ENCODE assay signal across 19 cellular contexts in genomic region chr2:37786153-37786809, GRCh38.
A peak's percentile ranks its signal among the peaks of the same experiment; 100 is the strongest.
DNase-seq lines count a peak whose midpoint lies in the region; ATAC-seq, FAIRE-seq and TF ChIP-seq lines count a peak whose summit lies in the region.
"Had no signal": no experiment of that assay in that cellular context is flagged by ENCODE, and none has a peak within 500 bp of the region (broad histone marks: within the 10 kb centered on the region; RNA-seq: fewer than 3 reads in every experiment).

No MANE protein-coding gene starts in this region.

- no peaks in the 10 kb centered on the region for H3K27me3 ChIP-seq in colonic mucosa
- no peaks in the 10 kb centered on the region for H3K27me3 ChIP-seq in BE2C
- H3K27me3 ChIP-seq in heart left ventricle = no peaks in the 10 kb centered on the region
- H3K27me3 ChIP-seq: uterus had no signal

- H3K4me3 ChIP-seq in A549 = no peak overlapping the region
- no peak overlapping the region for H3K4me3 ChIP-seq in colonic mucosa
- H3K4me3 ChIP-seq in BE2C (ENCODE audit: low read depth, low read length) = no peak overlapping the region
- H3K4me3 ChIP-seq in heart left ventricle = no peak overlapping the region
- H3K4me3 ChIP-seq: GM12878, lower lobe of right lung, uterus had no signal

- no peak for FAIRE-seq in A549 (lab: Jason Lieb, UNC)
- FAIRE-seq: GM12878 had no signal

- H3K9me3 ChIP-seq in A549 (peaks cover 24% of the 10 kb centered on the region), colonic mucosa (no peaks in the 10 kb centered on the region), BE2C (no peaks in the 10 kb centered on the region; the same call in 1 of the 2 replicates), heart left ventricle (peaks cover 0 to 24% (median 10%) of the 10 kb centered on the region in 12 donors)

- TF ChIP-seq RAD21 in A549 (conservative IDR thresholded peaks at IDR 0.05 in 1 of 2, IDR thresholded peaks at IDR 0.05 in 1 of 2) = no peak

- CTCF ChIA-PET in A549 (lab: Yijun Ruan, JAX) = interaction anchor here (0.7 to 1.6 kb wide), 3 partner anchors 8 to 91 kb away, joined by 3 to 4 read pairs (median 3); no protein-coding TSS in a partner anchor

- TF ChIP-seq POLR2A in A549 (IDR thresholded peaks at IDR 0.05; ENCODE audit: low read length) (no peak), heart left ventricle (IDR thresholded peaks at IDR 0.05) (no peak)

- peaks cover 52% of the 10 kb centered on the region for H3K4me1 Mint-ChIP-seq in nephron
- H3K4me1 Mint-ChIP-seq: activated naive CD8-positive, alpha-beta T cell treated with anti-CD3 and anti-CD28 coated beads for 36 hours; CD4-positive, CD25-positive, alpha-beta regulatory T cell; WTC11 had no signal

- DNase-seq in A549 (ENCODE audit: low read depth in 1 of 2, low spot score in 1 of 2) (no peak), NCI-H2196 (lab: John Stamatoyannopoulos, UW; ENCODE audit: unreplicated experiment) (peak; percentile 65), colonic mucosa (no peak), BE2C (no peak), GM19240 (ENCODE audit: insufficient read length, low spot score) (no peak), heart left ventricle (no peak)
- DNase-seq: activated naive CD8-positive, alpha-beta T cell treated with anti-CD3 and anti-CD28 coated beads for 36 hours; CD4-positive, CD25-positive, alpha-beta regulatory T cell; erythroblast; foreskin melanocyte; hippocampal formation; T-helper 9 cell; uterus had no signal

- TF ChIP-seq CTCF in A549 (IDR thresholded peaks at IDR 0.05) (no peak), colonic mucosa (IDR thresholded peaks at IDR 0.05) (no peak), nephron (IDR thresholded peaks at IDR 0.05; ENCODE audit: unreplicated experiment in 3 of 3) (no peak), BE2C (IDR thresholded peaks at IDR 0.05; ENCODE audit: low read depth, low read length) (no peak), heart left ventricle (IDR thresholded peaks at IDR 0.05) (no peak)

- no peak for TF ChIP-seq EP300 in A549 (IDR thresholded peaks at IDR 0.05)

- peak overlapping the region; percentile 15; the same call in 2 of the 3 replicates for H3K4me2 ChIP-seq in A549
- H3K4me2 ChIP-seq: KMS-11 had no signal

- POLR2A ChIA-PET in A549 (lab: Yijun Ruan, JAX) = no interaction called here

- H3K9ac ChIP-seq in colonic mucosa (ENCODE audit: low read depth in 2 of 2, low read length in 2 of 2) = no peak overlapping the region
- H3K9ac ChIP-seq: KMS-11 had no signal

- H3K27me3 Mint-ChIP-seq in nephron (ENCODE audit: low read depth) = no peaks in the 10 kb centered on the region
- H3K27me3 Mint-ChIP-seq: activated naive CD8-positive, alpha-beta T cell treated with anti-CD3 and anti-CD28 coated beads for 36 hours had no signal

- H3K9me3 Mint-ChIP-seq in nephron = peaks cover 30% of the 10 kb centered on the region

- H3K27ac Mint-ChIP-seq in nephron = peak overlapping the region; percentile 27 to 74 (median 60)
- H3K27ac Mint-ChIP-seq: activated naive CD8-positive, alpha-beta T cell treated with anti-CD3 and anti-CD28 coated beads for 36 hours; CD4-positive, CD25-positive, alpha-beta regulatory T cell; WTC11 had no signal

- peak overlapping the region; percentile 8 to 49; a peak in 4 of 6 replicates for H3K27ac ChIP-seq in A549
- peak overlapping the region; percentile 66 for H3K27ac ChIP-seq in colonic mucosa
- H3K27ac ChIP-seq in heart left ventricle = no peak overlapping the region
- H3K27ac ChIP-seq: KMS-11, lower lobe of right lung, uterus had no signal

- WGBS in A549 (ENCODE audit: missing lambda C conversion rate) = 88% methylated on average over 2 of the region's 2 CpGs
- WGBS in heart left ventricle, 4 donors = 89 to 98% (median 93%) methylated on average over 2 of the region's 2 CpGs

- H3K4me3 Mint-ChIP-seq in nephron = no peak overlapping the region
- H3K4me3 Mint-ChIP-seq: activated naive CD8-positive, alpha-beta T cell treated with anti-CD3 and anti-CD28 coated beads for 36 hours; CD4-positive, CD25-positive, alpha-beta regulatory T cell; WTC11 had no signal

- H3K4me1 ChIP-seq in A549 (peaks cover 24% of the 10 kb centered on the region), colonic mucosa (no peaks in the 10 kb centered on the region), BE2C (peaks cover 29% of the 10 kb centered on the region), heart left ventricle (peaks cover 0 to 5% (median 0%) of the 10 kb centered on the region in 12 donors)
- H3K4me1 ChIP-seq: uterus had no signal

- peaks cover 9% of the 10 kb centered on the region for H3K36me3 Mint-ChIP-seq in nephron (ENCODE audit: low read depth)

- intact Hi-C loops in colonic mucosa (cut with DNase I) = no loop called here
- intact Hi-C loops in heart left ventricle (cut with DNase I) = no loop called here

- no peaks in the 10 kb centered on the region for H3K36me3 ChIP-seq in colonic mucosa
- H3K36me3 ChIP-seq in BE2C = no peaks in the 10 kb centered on the region
- H3K36me3 ChIP-seq in heart left ventricle = no peaks in the 10 kb centered on the region
- H3K36me3 ChIP-seq: lower lobe of right lung, uterus had no signal

- no peak; a peak in 1 of 6 replicates for ATAC-seq in A549
- no peak for ATAC-seq in HG02840 (IDR thresholded peaks at IDR 0.05; ENCODE audit: low FRiP score, unreplicated experiment)
- ATAC-seq in heart left ventricle = no peak
- ATAC-seq: GM12878, WTC11 had no signal

TF ChIP-seq in A549, 52 proteins besides CTCF, POLR2A, EP300 and RAD21:
- TF ChIP-seq EHF (CRISPR knock-in tag; IDR thresholded peaks at IDR 0.05) (no peak), MAZ (IDR thresholded peaks at IDR 0.05; ENCODE audit: borderline replicate concordance, low read depth, low read length) (no peak), FOSL2 (IDR thresholded peaks at IDR 0.05) (no peak), FOSL2 (CRISPR knock-in tag; IDR thresholded peaks at IDR 0.05) (peak; percentile 40; the same call in 1 of the 2 replicates), SREBF2 (IDR thresholded peaks at IDR 0.05) (no peak), ZSCAN20 (CRISPR knock-in tag; IDR thresholded peaks at IDR 0.05) (no peak), KDM5A (IDR thresholded peaks at IDR 0.05) (no peak)
- TF ChIP-seq, protein P1, sequence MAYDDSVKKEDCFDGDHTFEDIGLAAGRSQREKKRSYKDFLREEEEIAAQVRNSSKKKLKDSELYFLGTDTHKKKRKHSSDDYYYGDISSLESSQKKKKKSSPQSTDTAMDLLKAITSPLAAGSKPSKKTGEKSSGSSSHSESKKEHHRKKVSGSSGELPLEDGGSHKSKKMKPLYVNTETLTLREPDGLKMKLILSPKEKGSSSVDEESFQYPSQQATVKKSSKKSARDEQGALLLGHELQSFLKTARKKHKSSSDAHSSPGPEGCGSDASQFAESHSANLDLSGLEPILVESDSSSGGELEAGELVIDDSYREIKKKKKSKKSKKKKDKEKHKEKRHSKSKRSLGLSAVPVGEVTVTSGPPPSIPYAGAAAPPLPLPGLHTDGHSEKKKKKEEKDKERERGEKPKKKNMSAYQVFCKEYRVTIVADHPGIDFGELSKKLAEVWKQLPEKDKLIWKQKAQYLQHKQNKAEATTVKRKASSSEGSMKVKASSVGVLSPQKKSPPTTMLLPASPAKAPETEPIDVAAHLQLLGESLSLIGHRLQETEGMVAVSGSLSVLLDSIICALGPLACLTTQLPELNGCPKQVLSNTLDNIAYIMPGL (CRISPR knock-in tag; IDR thresholded peaks at IDR 0.05; ENCODE audit: borderline replicate concordance) = no peak

Comparison
In these comparisons a context has a peak if more than half of its experiments do, and no peak if none do; other contexts are left out.
1. H3K27ac ChIP-seq: peak in A549 (2 of 2) and colonic mucosa (single experiment); none in heart left ventricle (0 of 12).